ENCODE assay signal across 9 cellular contexts in genomic region chr11:33160587-33160986, GRCh38. TPM values are rescaled to one million over a fixed set of nuclear protein-coding genes. Genes with fewer than 3 reads are reported as not detected.
DNase-seq lines count a peak whose midpoint lies in the region; ATAC-seq, FAIRE-seq and TF ChIP-seq lines count a peak whose summit lies in the region.
"Had no signal": no experiment of that assay in that cellular context is flagged by ENCODE, and none has a peak within 500 bp of the region (broad histone marks: within the 10 kb centered on the region; RNA-seq: fewer than 3 reads in every experiment).

No MANE protein-coding gene starts in this region.

- no peaks in the 10 kb centered on the region for H3K9me3 Mint-ChIP-seq in stimulated activated naive CD8-positive, alpha-beta T cell treated with anti-CD3 and anti-CD28 coated beads, Interleukin-15, Interleukin-2, amounts not matched to agents 100 ng/mL and 50 ng/mL, for 24 hours

- no peak for TF ChIP-seq CTCF in bronchial epithelial cell (IDR thresholded peaks at IDR 0.05; ENCODE audit: insufficient read depth, low read length, severe bottlenecking)
- TF ChIP-seq CTCF in mucosa of descending colon (IDR thresholded peaks at IDR 0.05): no peak

- H3K27me3 ChIP-seq in bronchial epithelial cell (ENCODE audit: control insufficient read depth, insufficient read depth, low read length): no peaks in the 10 kb centered on the region
- H3K27me3 ChIP-seq in aorta (ENCODE audit: control insufficient read depth in 1 of 2, insufficient read depth in 2 of 2, low read length in 1 of 2): no peaks in the 10 kb centered on the region

- 0 to 1% methylated on average over 7 of the region's 7 CpGs for WGBS in aorta, 2 donors

- no peak for FAIRE-seq in bronchial epithelial cell (lab: Jason Lieb, UNC)

- H3K9me3 ChIP-seq in mucosa of descending colon (no peaks in the 10 kb centered on the region), aorta (ENCODE audit: control insufficient read depth, low read length) (no peaks in the 10 kb centered on the region)

- H3K36me3 ChIP-seq in bronchial epithelial cell (ENCODE audit: control insufficient read depth, insufficient read depth, low read length): no peaks in the 10 kb centered on the region
- H3K36me3 ChIP-seq in mucosa of descending colon (ENCODE audit: low read depth): no peaks in the 10 kb centered on the region
- no peaks in the 10 kb centered on the region for H3K36me3 ChIP-seq in aorta (ENCODE audit: control insufficient read depth in 1 of 2, insufficient read depth in 2 of 2, low read length in 1 of 2)

- peaks cover 58% of the 10 kb centered on the region for H3K4me1 Mint-ChIP-seq in stimulated activated naive CD8-positive, alpha-beta T cell treated with anti-CD3 and anti-CD28 coated beads, Interleukin-15, Interleukin-2, amounts not matched to agents 100 ng/mL and 50 ng/mL, for 24 hours (ENCODE audit: low read depth)

- DNase-seq in stimulated activated naive CD8-positive, alpha-beta T cell treated with anti-CD3 and anti-CD28 coated beads, Interleukin-15, Interleukin-2, amounts not matched to agents 100 U/mL and 50 U/mL, for 24 hours: no peak
- no peak for DNase-seq in bronchial epithelial cell (ENCODE audit: low read depth)
- no peak for DNase-seq in mucosa of descending colon
- DNase-seq in aorta: no peak
- no peak for DNase-seq in NCI-H345 treated with DMSO at 0.1 percent for 48 hours (lab: John Stamatoyannopoulos, UW; ENCODE audit: unreplicated experiment)
- no peak for DNase-seq in stimulated activated CD4-positive, alpha-beta T cell treated with anti-CD3 and anti-CD28 coated beads, Interleukin-4, amount 100 ng/mL, for 4 hours
- no peak for DNase-seq in activated CD4-positive, CD25-positive, alpha-beta regulatory T cell (lab: John Stamatoyannopoulos, UW)
- DNase-seq: NCI-H226 had no signal

- H3K4me3 Mint-ChIP-seq in stimulated activated naive CD8-positive, alpha-beta T cell treated with anti-CD3 and anti-CD28 coated beads, Interleukin-15, Interleukin-2, amounts not matched to agents 100 ng/mL and 50 ng/mL, for 24 hours: peak overlapping the region; percentile 98

- H3K4me3 ChIP-seq in bronchial epithelial cell (ENCODE audit: low read depth, low read length): peak overlapping the region; percentile 73
- H3K4me3 ChIP-seq in mucosa of descending colon: peak overlapping the region; percentile 60
- H3K4me3 ChIP-seq in aorta (ENCODE audit: low read length in 2 of 2): peak overlapping the region; percentile 45 to 71

- no peaks in the 10 kb centered on the region for H3K27me3 Mint-ChIP-seq in stimulated activated naive CD8-positive, alpha-beta T cell treated with anti-CD3 and anti-CD28 coated beads, Interleukin-15, Interleukin-2, amounts not matched to agents 100 ng/mL and 50 ng/mL, for 24 hours

- no peak for ATAC-seq in stimulated activated naive CD8-positive, alpha-beta T cell treated with anti-CD3 and anti-CD28 coated beads, Interleukin-15, Interleukin-2, amounts not matched to agents 100 U/mL and 50 U/mL, for 24 hours
- no peak for ATAC-seq in mucosa of descending colon
- no peak for ATAC-seq in aorta (ENCODE audit: low FRiP score)

- peaks cover 49% of the 10 kb centered on the region for H3K36me3 Mint-ChIP-seq in stimulated activated naive CD8-positive, alpha-beta T cell treated with anti-CD3 and anti-CD28 coated beads, Interleukin-15, Interleukin-2, amounts not matched to agents 100 ng/mL and 50 ng/mL, for 24 hours (ENCODE audit: low read depth)

- H3K4me1 ChIP-seq in mucosa of descending colon (ENCODE audit: low read depth) (peaks cover 6% of the 10 kb centered on the region), aorta (ENCODE audit: control insufficient read depth in 1 of 2, insufficient read depth in 2 of 2, low read length in 2 of 2) (peaks cover 1 to 3% of the 10 kb centered on the region in 2 donors)

- intact Hi-C loops in mucosa of descending colon (cut with DNase I, micrococcal nuclease): no loop called here
- intact Hi-C loops in aorta (cut with DNase I): loop anchor here (5.0 kb wide), 3 partner anchors 97 to 532 kb away; partner anchors contain the start of gene HIPK3 (in 2 of the 2)

- no peak overlapping the region for H3K27ac ChIP-seq in aorta (ENCODE audit: low read depth in 1 of 2, low read length in 2 of 2)

- peak overlapping the region; percentile 98 for H3K27ac Mint-ChIP-seq in stimulated activated naive CD8-positive, alpha-beta T cell treated with anti-CD3 and anti-CD28 coated beads, Interleukin-15, Interleukin-2, amounts not matched to agents 100 ng/mL and 50 ng/mL, for 24 hours

RNA-seq across cellular contexts. Expression of gene CSTF3, which starts 0.7 kb away (rescaled TPM):
- 16.6 and 23.2 TPM in 2 replicates for total RNA-seq in bronchial epithelial cell
- total RNA-seq in mucosa of descending colon: 10 to 100 TPM; 19.2 to 21.9 (median 20.2) TPM
- total RNA-seq in aorta: 10 to 100 TPM; 19.8 to 21.1 TPM
- polyA plus RNA-seq in aorta: 10 to 100 TPM; 11.4 to 17.4 TPM

Comparison
In these comparisons a context has a peak if more than half of its experiments do, and no peak if none do; other contexts are left out.
1. intact Hi-C loops: an anchor here in aorta (5.0 kb wide); none called in mucosa of descending colon.